ENCODE assay signal across 28 cellular contexts in genomic region chr9:26504057-26504456, GRCh38.
"Had no signal": no experiment of that assay in that cellular context is flagged by ENCODE, and none has a peak within 500 bp of the region (broad histone marks: within the 10 kb centered on the region; RNA-seq: fewer than 3 reads in every experiment).

No MANE protein-coding gene starts in this region.

- H3K4me1 ChIP-seq: neural progenitor cell, parathyroid adenoma, psoas muscle, right lobe of liver, sigmoid colon, suprapubic skin, upper lobe of left lung, vagina had no signal

- H3K27ac ChIP-seq: neural progenitor cell, ovary, parathyroid adenoma, psoas muscle, right lobe of liver, sigmoid colon, suprapubic skin, testis, tibial artery, upper lobe of left lung, vagina had no signal

- H3K9ac ChIP-seq: neural progenitor cell, parathyroid adenoma had no signal

- H3K4me2 ChIP-seq: neural progenitor cell had no signal

- H3K4me3 ChIP-seq: neural progenitor cell, ovary, psoas muscle, right lobe of liver, sigmoid colon, suprapubic skin, testis, tibial artery, upper lobe of left lung, vagina had no signal

- H3K4me1 Mint-ChIP-seq: naive thymus-derived CD8-positive, alpha-beta T cell; neural progenitor cell; stimulated activated effector memory CD8-positive, alpha-beta T cell treated with anti-CD3 and anti-CD28 coated beads, Interleukin-12 subunit alpha, Interleukin-12 subunit beta, amount 100 ng/mL, for 72 hours; stimulated activated naive B cell treated with anti-CD40 and anti-IgM and Interleukin-4, amounts not matched to agents 10 μg/mL and 1 μg/mL and 100 μg/mL, for 72 hours had no signal

- H3K79me2 ChIP-seq: parathyroid adenoma had no signal

- ATAC-seq: naive thymus-derived CD8-positive, alpha-beta T cell; natural killer cell treated with Interleukin-12 subunit alpha and Interleukin-12 subunit beta and Interleukin-15 and Interleukin-18, amount 100 ng/mL, for 72 hours; psoas muscle; right cardiac atrium; right lobe of liver; stimulated activated effector memory CD8-positive, alpha-beta T cell treated with anti-CD3 and anti-CD28 coated beads, Interleukin-12 subunit alpha, Interleukin-12 subunit beta, amount 100 ng/mL, for 72 hours; stimulated activated naive B cell treated with anti-CD40 and anti-IgM and Interleukin-4, amounts not matched to agents 10 μg/mL and 1 μg/mL and 100 μg/mL, for 72 hours had no signal

- H3K27me3 ChIP-seq: neural progenitor cell, ovary, right lobe of liver, sigmoid colon, suprapubic skin, testis, tibial artery, upper lobe of left lung, vagina had no signal

- H3K9me3 Mint-ChIP-seq: neural progenitor cell had no signal

- DNase-seq: naive thymus-derived CD8-positive, alpha-beta T cell; occipital lobe; ovary; posterior cingulate gyrus; psoas muscle; right cardiac atrium; right lobe of liver; sigmoid colon; small intestine; stimulated activated CD4-positive, alpha-beta T cell treated with anti-CD3 and anti-CD28 coated beads, Interleukin-15, amount 100 ng/mL, for 24 hours; stimulated activated CD4-positive, alpha-beta T cell treated with anti-CD3 and anti-CD28 coated beads, Interleukin-2, amount 100 ng/mL, for 24 hours; stimulated activated CD4-positive, alpha-beta T cell treated with anti-CD3 and anti-CD28 coated beads, Interleukin-2, amount 100 ng/mL, for 48 hours; stimulated activated CD4-positive, alpha-beta T cell treated with anti-CD3 and anti-CD28 coated beads, Interleukin-4, amount 100 ng/mL, for 24 hours; stimulated activated naive B cell treated with anti-CD40 and anti-IgM and Interleukin-4, amounts not matched to agents 10 μg/mL and 1 μg/mL and 100 μg/mL, for 72 hours; stimulated activated naive CD4-positive, alpha-beta T cell treated with Interleukin-2 at 50 U/mL for 16 hours; substantia nigra; testis; tibial artery; trophoblast cell; upper lobe of left lung had no signal

- H3K9me3 ChIP-seq: ovary, psoas muscle, right lobe of liver, sigmoid colon, suprapubic skin, testis, tibial artery, upper lobe of left lung, vagina had no signal

- H3K4me3 Mint-ChIP-seq: naive thymus-derived CD8-positive, alpha-beta T cell; natural killer cell treated with Interleukin-12 subunit alpha and Interleukin-12 subunit beta and Interleukin-15 and Interleukin-18, amount 100 ng/mL, for 72 hours; neural progenitor cell; stimulated activated effector memory CD8-positive, alpha-beta T cell treated with anti-CD3 and anti-CD28 coated beads, Interleukin-12 subunit alpha, Interleukin-12 subunit beta, amount 100 ng/mL, for 72 hours; stimulated activated naive B cell treated with anti-CD40 and anti-IgM and Interleukin-4, amounts not matched to agents 10 μg/mL and 1 μg/mL and 100 μg/mL, for 72 hours; stimulated activated naive CD8-positive, alpha-beta T cell treated with anti-CD3 and anti-CD28 coated beads, Interleukin-15, Interleukin-2, amounts not matched to agents 100 ng/mL and 50 ng/mL, for 24 hours had no signal

- H3K36me3 ChIP-seq: neural progenitor cell, ovary, right lobe of liver, sigmoid colon, suprapubic skin, tibial artery, upper lobe of left lung, vagina had no signal

- H2AFZ ChIP-seq: neural progenitor cell, parathyroid adenoma had no signal

- H3K27me3 Mint-ChIP-seq: naive thymus-derived CD8-positive, alpha-beta T cell; natural killer cell treated with Interleukin-12 subunit alpha and Interleukin-12 subunit beta and Interleukin-15 and Interleukin-18, amount 100 ng/mL, for 72 hours; stimulated activated naive B cell treated with anti-CD40 and anti-IgM and Interleukin-4, amounts not matched to agents 10 μg/mL and 1 μg/mL and 100 μg/mL, for 72 hours; stimulated activated naive CD8-positive, alpha-beta T cell treated with anti-CD3 and anti-CD28 coated beads, Interleukin-15, Interleukin-2, amounts not matched to agents 100 ng/mL and 50 ng/mL, for 24 hours had no signal

- H3K27ac Mint-ChIP-seq: naive thymus-derived CD8-positive, alpha-beta T cell; natural killer cell treated with Interleukin-12 subunit alpha and Interleukin-12 subunit beta and Interleukin-15 and Interleukin-18, amount 100 ng/mL, for 72 hours; neural progenitor cell; progenitor cell of endocrine pancreas; stimulated activated effector memory CD8-positive, alpha-beta T cell treated with anti-CD3 and anti-CD28 coated beads, Interleukin-12 subunit alpha, Interleukin-12 subunit beta, amount 100 ng/mL, for 72 hours; stimulated activated naive B cell treated with anti-CD40 and anti-IgM and Interleukin-4, amounts not matched to agents 10 μg/mL and 1 μg/mL and 100 μg/mL, for 72 hours; stimulated activated naive CD8-positive, alpha-beta T cell treated with anti-CD3 and anti-CD28 coated beads, Interleukin-15, Interleukin-2, amounts not matched to agents 100 ng/mL and 50 ng/mL, for 24 hours had no signal

- H3K36me3 Mint-ChIP-seq: naive thymus-derived CD8-positive, alpha-beta T cell; natural killer cell treated with Interleukin-12 subunit alpha and Interleukin-12 subunit beta and Interleukin-15 and Interleukin-18, amount 100 ng/mL, for 72 hours; neural progenitor cell; stimulated activated effector memory CD8-positive, alpha-beta T cell treated with anti-CD3 and anti-CD28 coated beads, Interleukin-12 subunit alpha, Interleukin-12 subunit beta, amount 100 ng/mL, for 72 hours; stimulated activated naive B cell treated with anti-CD40 and anti-IgM and Interleukin-4, amounts not matched to agents 10 μg/mL and 1 μg/mL and 100 μg/mL, for 72 hours had no signal
